In the genomic region with DNA sequence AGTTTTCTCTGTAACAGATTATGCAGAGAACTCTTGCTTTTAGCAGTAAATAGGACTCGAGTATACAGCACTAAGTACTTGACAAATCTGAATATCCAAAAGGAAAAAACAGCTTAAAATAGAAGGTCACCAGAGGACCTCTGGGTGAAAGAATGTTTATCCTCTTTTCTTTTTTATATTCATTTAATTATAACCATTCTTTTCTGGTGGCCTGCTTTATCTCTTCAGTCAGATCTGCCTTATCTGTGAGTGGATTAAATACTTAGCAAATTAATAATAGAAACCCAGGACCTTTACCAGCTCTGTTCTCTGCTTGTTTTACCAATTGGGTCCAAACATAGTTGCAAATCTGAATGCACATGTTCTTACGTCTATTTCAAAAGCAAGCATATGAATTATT, we compare ENCODE assay signal across 28 cellular contexts.
"Had no signal": no experiment of that assay in that cellular context is flagged by ENCODE, and none has a peak within 500 bp of the region (broad histone marks: within the 10 kb centered on the region; RNA-seq: fewer than 3 reads in every experiment).

No MANE protein-coding gene starts in this region.

- DNase-seq: hippocampal formation; kidney glomerular epithelial cell; left cardiac atrium; left ventricle myocardium superior; lower lobe of right lung; mammary epithelial cell; mesenchymal stem cell; naive thymus-derived CD8-positive, alpha-beta T cell; nucleus accumbens; pancreas; posterior cingulate gyrus; retina; right cardiac atrium; sigmoid colon; small intestine; stimulated activated CD4-positive, alpha-beta T cell treated with anti-CD3 and anti-CD28 coated beads, Interleukin-1b, Interleukin-23, amount 100 ng/mL, for 48 hours; stimulated activated CD4-positive, alpha-beta T cell treated with anti-CD3 and anti-CD28 coated beads, Interleukin-2, amount 100 ng/mL, for 48 hours; stimulated activated CD4-positive, alpha-beta T cell treated with anti-CD3 and anti-CD28 coated beads, Interleukin-4, amount 100 ng/mL, for 4 hours; stimulated activated CD8-positive, alpha-beta memory T cell treated with anti-CD3 and anti-CD28 coated beads, Interleukin-4, amount 100 ng/mL, for 48 hours; stimulated activated naive CD4-positive, alpha-beta T cell treated with Interleukin-2 at 50 U/mL for 16 hours; stimulated activated naive CD8-positive, alpha-beta T cell treated with anti-CD3 and anti-CD28 coated beads, Interleukin-15, amount 100 ng/mL, for 72 hours; substantia nigra; uterus had no signal

- H3K36me3 ChIP-seq: pancreas, prostate gland, uterus had no signal

- H3K4me1 ChIP-seq: lower lobe of right lung, prostate gland, uterus had no signal

- ATAC-seq: left cardiac atrium; left lobe of liver; left ventricle myocardium superior; lower lobe of right lung; naive thymus-derived CD8-positive, alpha-beta T cell; pancreas; right cardiac atrium; stimulated activated memory B cell treated with anti-CD40 and anti-IgM and Interleukin-4, amounts not matched to agents 10 μg/mL and 1 μg/mL and 100 μg/mL, for 72 hours; stimulated activated naive CD8-positive, alpha-beta T cell treated with anti-CD3 and anti-CD28 coated beads, Interleukin-15, amount 100 ng/mL, for 72 hours had no signal

- H3K4me3 ChIP-seq: lower lobe of right lung, pancreas, prostate gland, sigmoid colon, tibial nerve, uterus had no signal

- FAIRE-seq: keratinocyte had no signal

- H3K27me3 ChIP-seq: pancreas, sigmoid colon, tibial nerve, uterus had no signal

- H3K27ac ChIP-seq: lower lobe of right lung, pancreas, prostate gland, sigmoid colon, tibial nerve had no signal

- H3K9me3 ChIP-seq: lower lobe of right lung, pancreas, prostate gland, sigmoid colon, tibial nerve, uterus had no signal
